ENCODE assay signal across 23 cellular contexts in genomic region chr11:48073031-48073861, GRCh38.
A peak's percentile ranks its signal among the peaks of the same experiment; 100 is the strongest.
DNase-seq lines count a peak whose midpoint lies in the region; ATAC-seq, FAIRE-seq and TF ChIP-seq lines count a peak whose summit lies in the region.
"Had no signal": no experiment of that assay in that cellular context is flagged by ENCODE, and none has a peak within 500 bp of the region (broad histone marks: within the 10 kb centered on the region; RNA-seq: fewer than 3 reads in every experiment).

No MANE protein-coding gene starts in this region.

- H3K4me1 Mint-ChIP-seq in T-helper 1 cell treated with Interleukin-12 subunit alpha and Interleukin-12 subunit beta and Interleukin-4 antibody, amounts not matched to agents 30 μg/mL and 1 μg/mL, for 36 hours (ENCODE audit: low read depth) = peaks cover 36% of the 10 kb centered on the region
- H3K4me1 Mint-ChIP-seq in memory B cell (peaks cover 29% of the 10 kb centered on the region), mesothelial cell of epicardium (no peaks in the 10 kb centered on the region)

- peaks cover 45% of the 10 kb centered on the region for H3K36me3 Mint-ChIP-seq in T-helper 1 cell treated with Interleukin-12 subunit alpha and Interleukin-12 subunit beta and Interleukin-4 antibody, amounts not matched to agents 30 μg/mL and 1 μg/mL, for 36 hours (ENCODE audit: low read depth)
- H3K36me3 Mint-ChIP-seq in memory B cell (peaks cover 15% of the 10 kb centered on the region), mesothelial cell of epicardium (peaks cover 5% of the 10 kb centered on the region)
- peaks cover 0 to 12% of the 10 kb centered on the region in 2 donors for H3K36me3 Mint-ChIP-seq in activated naive CD4-positive, alpha-beta T cell treated with anti-CD3 and anti-CD28 coated beads, Interleukin-2, amount 50 U/mL, for 72 hours

- H3K27me3 ChIP-seq in OCI-LY3 (ENCODE audit: low read depth, low read length) = no peaks in the 10 kb centered on the region
- H3K27me3 ChIP-seq: SJCRH30 had no signal

- H3K9me3 Mint-ChIP-seq in T-helper 1 cell treated with Interleukin-12 subunit alpha and Interleukin-12 subunit beta and Interleukin-4 antibody, amounts not matched to agents 30 μg/mL and 1 μg/mL, for 36 hours = no peaks in the 10 kb centered on the region
- H3K9me3 Mint-ChIP-seq in memory B cell = peaks cover 2% of the 10 kb centered on the region
- H3K9me3 Mint-ChIP-seq in activated naive CD4-positive, alpha-beta T cell treated with anti-CD3 and anti-CD28 coated beads, Interleukin-2, amount 50 U/mL, for 72 hours = peaks cover 0 to 4% of the 10 kb centered on the region in 2 donors
- no peaks in the 10 kb centered on the region for H3K9me3 Mint-ChIP-seq in mesothelial cell of epicardium
- H3K9me3 Mint-ChIP-seq: activated naive CD4-positive, alpha-beta T cell treated with anti-CD3 and anti-CD28 coated beads for 36 hours; CD4-positive, alpha-beta memory T cell; immature natural killer cell had no signal

- no peak overlapping the region for H3K9ac ChIP-seq in OCI-LY3 (ENCODE audit: low read length)

- H3K27ac Mint-ChIP-seq in T-helper 1 cell treated with Interleukin-12 subunit alpha and Interleukin-12 subunit beta and Interleukin-4 antibody, amounts not matched to agents 30 μg/mL and 1 μg/mL, for 36 hours = peak overlapping the region; percentile 57
- peak overlapping the region; percentile 38 for H3K27ac Mint-ChIP-seq in memory B cell
- H3K27ac Mint-ChIP-seq in activated naive CD4-positive, alpha-beta T cell treated with anti-CD3 and anti-CD28 coated beads, Interleukin-2, amount 50 U/mL, for 72 hours = no peak overlapping the region
- H3K27ac Mint-ChIP-seq in mesothelial cell of epicardium = no peak overlapping the region
- H3K27ac Mint-ChIP-seq: activated naive CD4-positive, alpha-beta T cell treated with anti-CD3 and anti-CD28 coated beads for 36 hours; stimulated activated naive CD8-positive, alpha-beta T cell treated with anti-CD3 and anti-CD28 coated beads, Interleukin-15, amount 100 ng/mL, for 72 hours had no signal

- no peaks in the 10 kb centered on the region for H3K27me3 Mint-ChIP-seq in T-helper 1 cell treated with Interleukin-12 subunit alpha and Interleukin-12 subunit beta and Interleukin-4 antibody, amounts not matched to agents 30 μg/mL and 1 μg/mL, for 36 hours (ENCODE audit: low read depth)
- no peaks in the 10 kb centered on the region for H3K27me3 Mint-ChIP-seq in memory B cell
- no peaks in the 10 kb centered on the region for H3K27me3 Mint-ChIP-seq in mesothelial cell of epicardium (ENCODE audit: low read depth)
- H3K27me3 Mint-ChIP-seq: CD4-positive, alpha-beta memory T cell; stimulated activated naive CD8-positive, alpha-beta T cell treated with anti-CD3 and anti-CD28 coated beads, Interleukin-15, amount 100 ng/mL, for 72 hours had no signal

- DNase-seq in T-helper 1 cell (no peak), GM19239 (ENCODE audit: insufficient read length, low spot score) (no peak), memory B cell (ENCODE audit: low spot score in 2 of 2) (no peak), mesothelial cell of epicardium (ENCODE audit: low spot score in 2 of 2, unreplicated experiment in 2 of 2) (no peak)
- DNase-seq in activated naive CD4-positive, alpha-beta T cell treated with anti-CD3 and anti-CD28 coated beads, Interleukin-2, amount 50 U/mL, for 72 hours (ENCODE audit: low spot score in 2 of 2) = no peak
- DNase-seq: 8988T; activated CD8-positive, alpha-beta memory T cell treated with anti-CD3 and anti-CD28 coated beads for 24 hours; activated naive CD4-positive, alpha-beta T cell treated with anti-CD3 and anti-CD28 coated beads for 36 hours; activated T-cell treated with anti-CD3 and anti-CD28 coated beads, Interleukin-2, amount 50 U/mL, for 1 hour; amygdala; CD4-positive, alpha-beta memory T cell; hypothalamus; immature natural killer cell; mesenchymal stem cell; NCI-H1105 treated with DMSO at 0.1 percent for 48 hours; NCI-H2029; NCI-H526; SJCRH30; stimulated activated naive CD8-positive, alpha-beta T cell treated with anti-CD3 and anti-CD28 coated beads, Interleukin-15, amount 100 ng/mL, for 72 hours had no signal

- H3K4me3 Mint-ChIP-seq in T-helper 1 cell treated with Interleukin-12 subunit alpha and Interleukin-12 subunit beta and Interleukin-4 antibody, amounts not matched to agents 30 μg/mL and 1 μg/mL, for 36 hours = peak overlapping the region; percentile 19
- no peak overlapping the region for H3K4me3 Mint-ChIP-seq in memory B cell
- no peak overlapping the region for H3K4me3 Mint-ChIP-seq in mesothelial cell of epicardium
- H3K4me3 Mint-ChIP-seq: activated naive CD4-positive, alpha-beta T cell treated with anti-CD3 and anti-CD28 coated beads for 36 hours; CD4-positive, alpha-beta memory T cell; immature natural killer cell; stimulated activated naive CD8-positive, alpha-beta T cell treated with anti-CD3 and anti-CD28 coated beads, Interleukin-15, amount 100 ng/mL, for 72 hours had no signal

- H3K79me2 ChIP-seq in OCI-LY3 (ENCODE audit: low read length) = peaks cover 59% of the 10 kb centered on the region

- no peaks in the 10 kb centered on the region for H3K9me3 ChIP-seq in OCI-LY3 (ENCODE audit: insufficient read depth, low read length)
- H3K9me3 ChIP-seq: SJCRH30 had no signal

- peaks cover 59% of the 10 kb centered on the region for H4K20me1 ChIP-seq in OCI-LY3 (ENCODE audit: insufficient read depth, low read length)

- no peak for ATAC-seq in memory B cell (ENCODE audit: low read depth)
- ATAC-seq in GM19035 (IDR thresholded peaks at IDR 0.05; ENCODE audit: unreplicated experiment) = no peak
- no peak for ATAC-seq in activated naive CD4-positive, alpha-beta T cell treated with anti-CD3 and anti-CD28 coated beads, Interleukin-2, amount 50 U/mL, for 72 hours
- ATAC-seq: stimulated activated naive CD8-positive, alpha-beta T cell treated with anti-CD3 and anti-CD28 coated beads, Interleukin-15, amount 100 ng/mL, for 72 hours had no signal

- H3K27ac ChIP-seq in OCI-LY3 (ENCODE audit: low read length) = peak overlapping the region; percentile 52
- H3K27ac ChIP-seq: SJCRH30 had no signal

- H3K36me3 ChIP-seq in OCI-LY3 (replicated peaks; ENCODE audit: low read depth, low read length) = peaks cover 27% of the 10 kb centered on the region
- H3K36me3 ChIP-seq: SJCRH30 had no signal

- peak; percentile 37 for FAIRE-seq in GM19239 (lab: Jason Lieb, UNC)
- FAIRE-seq: TTC549 had no signal

- TF ChIP-seq CTCF in OCI-LY3 (IDR thresholded peaks at IDR 0.05; ENCODE audit: low read depth, low read length) (no peak), mesothelial cell of epicardium (IDR thresholded peaks at IDR 0.05; ENCODE audit: unreplicated experiment) (no peak)

- H2AFZ ChIP-seq in OCI-LY3 (ENCODE audit: low read depth, low read length) = no peak overlapping the region

- peak overlapping the region; percentile 55 for H3K4me2 ChIP-seq in OCI-LY3 (ENCODE audit: low read length)

- peak overlapping the region; percentile 3 for H3K4me3 ChIP-seq in OCI-LY3 (ENCODE audit: low read length)
- H3K4me3 ChIP-seq: SJCRH30 had no signal

- H3K4me1 ChIP-seq in OCI-LY3 (ENCODE audit: low read length) = peaks cover 37% of the 10 kb centered on the region
- H3K4me1 ChIP-seq: SJCRH30 had no signal

Comparison
In these comparisons a context has a peak if more than half of its experiments do, and no peak if none do; other contexts are left out.
1. H3K27ac Mint-ChIP-seq: peak in T-helper 1 cell treated with Interleukin-12 subunit alpha and Interleukin-12 subunit beta and Interleukin-4 antibody, amounts not matched to agents 30 μg/mL and 1 μg/mL, for 36 hours (single experiment) and memory B cell (single experiment); none in activated naive CD4-positive, alpha-beta T cell treated with anti-CD3 and anti-CD28 coated beads, Interleukin-2, amount 50 U/mL, for 72 hours (0 of 2) and mesothelial cell of epicardium (single experiment).